21 cellular contexts compared by ENCODE assay signal in genomic region chr19:33628921-33629825, GRCh38. TPM values are rescaled to one million over a fixed set of nuclear protein-coding genes. Genes with fewer than 3 reads are reported as not detected.
DNase-seq lines count a peak whose midpoint lies in the region; ATAC-seq and TF ChIP-seq lines count a peak whose summit lies in the region.
"Had no signal": no experiment of that assay in that cellular context is flagged by ENCODE, and none has a peak within 500 bp of the region (broad histone marks: within the 10 kb centered on the region; RNA-seq: fewer than 3 reads in every experiment).

No MANE protein-coding gene starts in this region.

- H3K4me3 ChIP-seq in mesenchymal stem cell (ENCODE audit: insufficient read depth in 1 of 2, low read depth in 1 of 2, low read length in 2 of 2) (no peak overlapping the region), tibial nerve (no peak overlapping the region)

- H3K4me3 Mint-ChIP-seq in activated CD8-positive, alpha-beta T cell treated with anti-CD3 and anti-CD28 coated beads, Interleukin-2, amount 10 ng/mL, durations not matched to agents 7 days and 5 days: no peak overlapping the region

- no peak overlapping the region for H2BK5ac ChIP-seq in mesenchymal stem cell (ENCODE audit: low read depth, low read length, poor library complexity, severe bottlenecking)

- no peak overlapping the region for H3K14ac ChIP-seq in mesenchymal stem cell (ENCODE audit: low read length in 2 of 2)

- no peak overlapping the region for H4K8ac ChIP-seq in mesenchymal stem cell (ENCODE audit: low read length)

- H4K91ac ChIP-seq in mesenchymal stem cell (ENCODE audit: low read length): no peak overlapping the region

- no peak overlapping the region for H2BK120ac ChIP-seq in mesenchymal stem cell (ENCODE audit: low read depth, low read length)

- H3K23ac ChIP-seq in mesenchymal stem cell (ENCODE audit: low read length in 2 of 2): no peak overlapping the region

- no peak for TF ChIP-seq EP300 in tibial nerve (IDR thresholded peaks at IDR 0.05)

- H3K27me3 ChIP-seq in mesenchymal stem cell (ENCODE audit: control insufficient read depth in 1 of 2, insufficient read depth in 1 of 2, low read length in 2 of 2) (peaks cover 10 to 49% of the 10 kb centered on the region in 2 experiments), tibial nerve (peaks cover 0 to under 1% of the 10 kb centered on the region in 2 donors)
- H3K27me3 ChIP-seq: BE2C had no signal

- TF ChIP-seq CTCF in tibial nerve (IDR thresholded peaks at IDR 0.05): no peak

- 64% methylated on average over 13 of the region's 13 CpGs for WGBS in mesenchymal stem cell
- WGBS in tibial nerve, 2 donors: 81 to 82% methylated on average over 8 to 13 of the region's 13 CpGs

- no peak overlapping the region for H2AK5ac ChIP-seq in mesenchymal stem cell (ENCODE audit: low read length, severe bottlenecking)

- H3K27me3 Mint-ChIP-seq in activated CD8-positive, alpha-beta T cell treated with anti-CD3 and anti-CD28 coated beads, Interleukin-2, amount 10 ng/mL, durations not matched to agents 7 days and 5 days (ENCODE audit: low read depth): peaks cover 7% of the 10 kb centered on the region

- H3K79me1 ChIP-seq in mesenchymal stem cell (replicated peaks; ENCODE audit: low read length, poor library complexity, severe bottlenecking): no peaks in the 10 kb centered on the region

- CTCF ChIA-PET in activated CD8-positive, alpha-beta T cell treated with anti-CD3 and anti-CD28 coated beads, Interleukin-2, amount 10 ng/mL, durations not matched to agents 7 days and 5 days (lab: Charles Lee): no interaction called here

- H3K9ac ChIP-seq in mesenchymal stem cell (ENCODE audit: low read length): no peak overlapping the region

- POLR2A ChIA-PET in activated CD8-positive, alpha-beta T cell treated with anti-CD3 and anti-CD28 coated beads, Interleukin-2, amount 10 ng/mL, durations not matched to agents 7 days and 5 days (lab: Charles Lee): no interaction called here

- no peak overlapping the region for H2BK12ac ChIP-seq in mesenchymal stem cell (ENCODE audit: low read length in 2 of 2)

- H3K36me3 ChIP-seq in mesenchymal stem cell (ENCODE audit: control insufficient read depth in 1 of 2, insufficient read depth in 2 of 2, low read depth in 1 of 2, low read length in 2 of 2): no peaks in the 10 kb centered on the region
- no peaks in the 10 kb centered on the region for H3K36me3 ChIP-seq in tibial nerve
- H3K36me3 ChIP-seq: BE2C had no signal

- H3K27ac ChIP-seq in mesenchymal stem cell (ENCODE audit: low read length, poor library complexity, severe bottlenecking): no peak overlapping the region
- H3K27ac ChIP-seq in tibial nerve: no peak overlapping the region

- ATAC-seq in activated CD8-positive, alpha-beta T cell treated with anti-CD3 and anti-CD28 coated beads, Interleukin-2, amount 10 ng/mL, durations not matched to agents 7 days and 5 days: no peak

- H3K9me3 ChIP-seq in mesenchymal stem cell (ENCODE audit: control insufficient read depth, low read length) (no peaks in the 10 kb centered on the region), tibial nerve (no peaks in the 10 kb centered on the region)
- H3K9me3 ChIP-seq: BE2C had no signal

- H2AFZ ChIP-seq in mesenchymal stem cell (ENCODE audit: low read depth, low read length): peak overlapping the region; percentile 24

- no peak overlapping the region for H2BK15ac ChIP-seq in mesenchymal stem cell (ENCODE audit: low read depth, poor library complexity, severe bottlenecking)

- TF ChIP-seq POLR2A in tibial nerve (IDR thresholded peaks at IDR 0.05): no peak

- H3K4me2 ChIP-seq in mesenchymal stem cell (ENCODE audit: low read length, poor library complexity, severe bottlenecking): no peak overlapping the region

- no peak overlapping the region for H3K27ac Mint-ChIP-seq in activated CD8-positive, alpha-beta T cell treated with anti-CD3 and anti-CD28 coated beads, Interleukin-2, amount 10 ng/mL, durations not matched to agents 7 days and 5 days
- H3K27ac Mint-ChIP-seq: CD4-positive, CD25-positive, alpha-beta regulatory T cell had no signal

- no peaks in the 10 kb centered on the region for H3K36me3 Mint-ChIP-seq in activated CD8-positive, alpha-beta T cell treated with anti-CD3 and anti-CD28 coated beads, Interleukin-2, amount 10 ng/mL, durations not matched to agents 7 days and 5 days (ENCODE audit: low read depth)
- H3K36me3 Mint-ChIP-seq: CD4-positive, CD25-positive, alpha-beta regulatory T cell had no signal

- no peaks in the 10 kb centered on the region for H3K9me3 Mint-ChIP-seq in activated CD8-positive, alpha-beta T cell treated with anti-CD3 and anti-CD28 coated beads, Interleukin-2, amount 10 ng/mL, durations not matched to agents 7 days and 5 days (ENCODE audit: insufficient read depth)
- H3K9me3 Mint-ChIP-seq: CD4-positive, CD25-positive, alpha-beta regulatory T cell had no signal

- H3K18ac ChIP-seq in mesenchymal stem cell (ENCODE audit: low read depth in 1 of 2, low read length in 2 of 2): no peak overlapping the region

- H3K4ac ChIP-seq in mesenchymal stem cell (ENCODE audit: low read depth in 1 of 2, low read length in 2 of 2): no peak overlapping the region

- peaks cover 1% of the 10 kb centered on the region for H3K4me1 ChIP-seq in mesenchymal stem cell (ENCODE audit: control insufficient read depth, insufficient read depth, low read depth, low read length)
- no peaks in the 10 kb centered on the region for H3K4me1 ChIP-seq in tibial nerve
- H3K4me1 ChIP-seq: BE2C had no signal

- DNase-seq in SHP77 (lab: John Stamatoyannopoulos, UW) (peak; percentile 6 to 38), SHP77 treated with DMSO at 0.1 percent for 48 hours (lab: John Stamatoyannopoulos, UW) (no peak), cerebellar cortex (ENCODE audit: low spot score) (peak; percentile 79), mesenchymal stem cell (no peak), tibial nerve (ENCODE audit: low spot score in 2 of 2) (no peak), superior temporal gyrus (ENCODE audit: extremely low spot score) (no peak), SK-N-DZ (ENCODE audit: low spot score) (no peak)
- no peak for DNase-seq in activated CD8-positive, alpha-beta T cell treated with anti-CD3 and anti-CD28 coated beads, Interleukin-2, amount 10 ng/mL, durations not matched to agents 7 days and 5 days
- DNase-seq: 8988T; BE2C; CD4-positive, CD25-positive, alpha-beta regulatory T cell; COR-L47; GDM1; NCI-H1105; NCI-H1694; NCI-H2081 treated with DMSO at 0.1 percent for 48 hours; NCI-H2227 treated with DMSO at 0.1 percent for 48 hours; NCI-H510A treated with DMSO at 0.1 percent for 48 hours; SIG-M5 had no signal

- H3K4me1 Mint-ChIP-seq in activated CD8-positive, alpha-beta T cell treated with anti-CD3 and anti-CD28 coated beads, Interleukin-2, amount 10 ng/mL, durations not matched to agents 7 days and 5 days (ENCODE audit: low read depth): no peaks in the 10 kb centered on the region
- H3K4me1 Mint-ChIP-seq: CD4-positive, CD25-positive, alpha-beta regulatory T cell had no signal

RNA-seq across cellular contexts. Expression of gene CHST8, which starts 7.4 kb away (rescaled TPM):
- not detected for polyA plus RNA-seq in mesenchymal stem cell (2013, experiment 1 of 2)
- not detected for polyA plus RNA-seq in mesenchymal stem cell (2013, experiment 2 of 2)
- total RNA-seq in tibial nerve: 1 to 10 TPM in 2 of 4 donors, under 1 TPM in 2; 0.39 to 4.4 (median 0.96) TPM
- polyA plus RNA-seq in SK-N-DZ (2014; cell fraction: cytosol; rRNA removed): 14.1 and 17.4 TPM in 2 replicates
- polyA plus RNA-seq in SK-N-DZ (2014; cell fraction: nucleus; rRNA removed): 10.4 and 10.5 TPM in 2 replicates
- total RNA-seq in activated CD8-positive, alpha-beta T cell treated with anti-CD3 and anti-CD28 coated beads, Interleukin-2, amount 10 ng/mL, durations not matched to agents 7 days and 5 days: not detected
- total RNA-seq: LHCN-M2, RPMI7951 had no signal
- polyA plus RNA-seq: CD4-positive, CD25-positive, alpha-beta regulatory T cell had no signal

Comparison
In these comparisons a context has a peak if more than half of its experiments do, and no peak if none do; other contexts are left out.
1. DNase-seq: peak in SHP77 (2 of 2) and cerebellar cortex (single experiment); none in SHP77 treated with DMSO at 0.1 percent for 48 hours (single experiment), mesenchymal stem cell (single experiment), tibial nerve (0 of 2), superior temporal gyrus (single experiment), SK-N-DZ (single experiment) and activated CD8-positive, alpha-beta T cell treated with anti-CD3 and anti-CD28 coated beads, Interleukin-2, amount 10 ng/mL, durations not matched to agents 7 days and 5 days (single experiment).